ENCODE assay signal across 20 cellular contexts in the genomic region with DNA sequence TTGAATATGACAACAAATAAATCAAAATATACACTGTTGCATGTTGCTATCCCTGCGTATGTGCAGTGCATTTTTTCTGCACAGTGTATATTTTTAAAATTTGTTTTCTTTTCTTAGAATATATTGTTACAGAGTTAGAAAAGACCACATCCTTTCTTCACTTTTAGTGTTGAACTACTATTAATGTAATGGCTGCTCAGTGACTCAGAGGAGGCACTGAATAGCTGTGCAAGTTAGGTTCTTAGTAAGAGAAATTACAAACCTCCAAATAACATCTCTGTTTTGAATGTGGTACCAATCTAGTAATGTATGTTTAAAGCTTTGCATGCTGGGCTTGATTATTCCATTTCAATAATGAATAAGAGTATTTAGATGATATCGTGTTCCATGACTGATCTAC.
DNase-seq lines count a peak whose midpoint lies in the region; ATAC-seq and TF ChIP-seq lines count a peak whose summit lies in the region.
"Had no signal": no experiment of that assay in that cellular context is flagged by ENCODE, and none has a peak within 500 bp of the region (broad histone marks: within the 10 kb centered on the region; RNA-seq: fewer than 3 reads in every experiment).

No MANE protein-coding gene starts in this region.

- no peaks in the 10 kb centered on the region for H3K9me3 Mint-ChIP-seq in MCF 10A (ENCODE audit: unreplicated experiment)
- no peaks in the 10 kb centered on the region for H3K9me3 Mint-ChIP-seq in activated T-cell treated with anti-CD3 and anti-CD28 coated beads, Interleukin-2, amount 50 U/mL, for 4 hours

- no peak for TF ChIP-seq POLR2A in breast epithelium (IDR thresholded peaks at IDR 0.05)

- BruUV-seq in MCF 10A (replicated peaks; lab: Mats Ljungman, UMichigan) = no TSS peak

- H3K9me3 ChIP-seq in breast epithelium = no peaks in the 10 kb centered on the region
- H3K9me3 ChIP-seq: SJCRH30 had no signal

- no peak overlapping the region for H3K4me3 Mint-ChIP-seq in MCF 10A (ENCODE audit: unreplicated experiment)
- H3K4me3 Mint-ChIP-seq in activated T-cell treated with anti-CD3 and anti-CD28 coated beads, Interleukin-2, amount 50 U/mL, for 4 hours = no peak overlapping the region
- H3K4me3 Mint-ChIP-seq: T-helper 17 cell had no signal

- no peaks in the 10 kb centered on the region for H3K36me3 ChIP-seq in breast epithelium
- H3K36me3 ChIP-seq: SJCRH30 had no signal

- H3K4me3 ChIP-seq in breast epithelium = no peak overlapping the region
- H3K4me3 ChIP-seq: SJCRH30 had no signal

- H3K27me3 ChIP-seq in breast epithelium = no peaks in the 10 kb centered on the region
- H3K27me3 ChIP-seq: SJCRH30 had no signal

- no peaks in the 10 kb centered on the region for H3K36me3 Mint-ChIP-seq in MCF 10A (ENCODE audit: insufficient read depth, unreplicated experiment)
- no peaks in the 10 kb centered on the region for H3K36me3 Mint-ChIP-seq in activated T-cell treated with anti-CD3 and anti-CD28 coated beads, Interleukin-2, amount 50 U/mL, for 4 hours (ENCODE audit: insufficient read depth)

- no peak overlapping the region for H3K27ac ChIP-seq in breast epithelium
- H3K27ac ChIP-seq: RWPE1, SJCRH30 had no signal

- DNase-seq in MCF 10A (ENCODE audit: unreplicated experiment) (no peak), breast epithelium (ENCODE audit: low spot score in 2 of 2) (no peak), NCI-H69 (lab: John Stamatoyannopoulos, UW) (peak; percentile 12), iris pigment epithelial cell (ENCODE audit: low read depth) (peak; percentile 6)
- no peak for DNase-seq in activated T-cell treated with anti-CD3 and anti-CD28 coated beads, Interleukin-2, amount 50 U/mL, for 4 hours
- DNase-seq: C1 segment of cervical spinal cord, EL, KG1, NCI-H1105, NCI-H1694, NCI-H2107, NCI-H226, NCI-H524 treated with DMSO at 0.1 percent for 48 hours, OCI-M1, SJCRH30, T-helper 17 cell had no signal

- intact Hi-C loops in MCF 10A (cut with micrococcal nuclease) (no loop called here), breast epithelium (cut with DNase I; ENCODE audit: low total_unique reads) (no loop called here)

- no peak for TF ChIP-seq CTCF in MCF 10A (IDR thresholded peaks at IDR 0.05; ENCODE audit: unreplicated experiment)
- no peak for TF ChIP-seq CTCF in breast epithelium (IDR thresholded peaks at IDR 0.05)

- peak overlapping the region; percentile 3 for H3K27ac Mint-ChIP-seq in MCF 10A (ENCODE audit: low read depth, unreplicated experiment)
- H3K27ac Mint-ChIP-seq: T-helper 17 cell had no signal

- CTCF ChIA-PET in MCF 10A (lab: Yijun Ruan, JAX) = interaction anchor here (0.6 kb wide), 1 partner anchor 1958 kb away, joined by 3 read pairs; no protein-coding TSS in a partner anchor

- H3K4me1 Mint-ChIP-seq in MCF 10A (ENCODE audit: insufficient read depth, unreplicated experiment) = peaks cover 22% of the 10 kb centered on the region
- H3K4me1 Mint-ChIP-seq in activated T-cell treated with anti-CD3 and anti-CD28 coated beads, Interleukin-2, amount 50 U/mL, for 4 hours (ENCODE audit: low read depth) = no peaks in the 10 kb centered on the region
- H3K4me1 Mint-ChIP-seq: T-helper 17 cell had no signal

- ATAC-seq in HG02884 (IDR thresholded peaks at IDR 0.05; ENCODE audit: unreplicated experiment) = peak; percentile 51
- no peak for ATAC-seq in GM21423 (IDR thresholded peaks at IDR 0.05; ENCODE audit: unreplicated experiment)
- no peak for ATAC-seq in activated T-cell treated with anti-CD3 and anti-CD28 coated beads, Interleukin-2, amount 50 U/mL, for 4 hours
- ATAC-seq in GM21360 (IDR thresholded peaks at IDR 0.05; ENCODE audit: unreplicated experiment) = no peak
- ATAC-seq: T-helper 17 cell had no signal

- no peaks in the 10 kb centered on the region for H3K4me1 ChIP-seq in breast epithelium
- H3K4me1 ChIP-seq: SJCRH30 had no signal

- no peaks in the 10 kb centered on the region for H3K27me3 Mint-ChIP-seq in MCF 10A (ENCODE audit: insufficient read depth, unreplicated experiment)
- H3K27me3 Mint-ChIP-seq in activated T-cell treated with anti-CD3 and anti-CD28 coated beads, Interleukin-2, amount 50 U/mL, for 4 hours (ENCODE audit: low read depth) = no peaks in the 10 kb centered on the region
- H3K27me3 Mint-ChIP-seq: T-helper 17 cell had no signal

- POLR2A ChIA-PET in MCF 10A (lab: Yijun Ruan, JAX) = interaction anchor here (0.6 kb wide), 3 partner anchors 9 to 1821 kb away, joined by 3 read pairs; no protein-coding TSS in a partner anchor

Comparison
In these comparisons a context has a peak if more than half of its experiments do, and no peak if none do; other contexts are left out.
1. DNase-seq: peak in NCI-H69 (single experiment) and iris pigment epithelial cell (single experiment); none in MCF 10A (single experiment), breast epithelium (0 of 2) and activated T-cell treated with anti-CD3 and anti-CD28 coated beads, Interleukin-2, amount 50 U/mL, for 4 hours (single experiment).